1 cellular context compared by ENCODE assay signal in genomic region chr15:50783895-50784294, GRCh38.
TF ChIP-seq lines count a peak whose summit lies in the region.

No MANE protein-coding gene starts in this region.

TF ChIP-seq in A549, 52 proteins besides CTCF, POLR2A, EP300 and RAD21 (continued from another document):
- TF ChIP-seq ELK1 (IDR thresholded peaks at IDR 0.05; ENCODE audit: low read depth, low read length), result no peak
TF ChIP-seq in A549: peak in this region for 0.
